Comparison of ENCODE assay signal across 8 cellular contexts in the genomic region with DNA sequence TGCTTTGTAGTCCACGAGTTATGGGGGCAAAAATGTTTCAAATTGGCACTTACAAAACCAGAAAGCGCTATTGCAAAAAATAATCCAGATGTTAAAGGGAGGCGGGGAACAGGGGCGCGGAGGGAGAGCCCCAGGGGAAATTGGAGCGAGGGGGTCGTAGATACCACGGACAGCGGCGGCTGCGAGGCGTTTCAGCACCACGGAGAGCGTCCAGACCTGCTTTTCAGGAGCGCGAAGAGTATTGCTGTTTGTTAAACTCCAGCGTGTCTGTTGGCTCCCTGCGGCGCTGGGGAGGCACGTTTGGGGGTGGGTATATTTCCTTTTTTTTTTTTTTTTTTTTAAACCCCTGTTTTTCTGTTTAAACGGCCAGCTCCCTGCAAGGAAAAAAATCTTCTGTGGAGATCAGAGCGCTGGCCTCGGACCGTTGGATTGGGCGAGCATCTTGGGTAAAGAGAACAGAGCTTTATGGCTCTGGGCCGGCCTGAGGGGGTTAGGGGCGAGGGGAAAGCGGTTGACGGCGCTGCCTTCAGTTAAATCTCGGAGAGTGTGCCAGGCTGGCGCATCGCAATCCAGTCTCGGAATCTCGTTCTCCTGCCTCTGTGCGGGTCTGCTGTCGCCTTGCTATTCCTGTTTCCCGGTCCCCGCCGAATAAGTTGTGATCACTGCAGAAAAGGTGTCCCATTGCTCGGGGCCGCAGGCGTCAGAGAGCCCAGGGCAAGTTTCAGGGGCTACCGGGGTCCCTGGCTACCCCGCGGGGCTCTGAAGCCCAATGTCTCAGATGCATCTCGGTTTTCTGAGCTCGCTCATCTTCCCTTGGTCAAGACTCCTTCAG.
DNase-seq lines count a peak whose midpoint lies in the region; ATAC-seq lines count a peak whose summit lies in the region.

GLRA1 (minus strand) TSS at position 288 of the 832 bp plus-strand sequence. CDS start 302 bp downstream, outside the sequence.

- ATAC-seq in GM21825 (IDR thresholded peaks at IDR 0.05; ENCODE audit: unreplicated experiment), result no peak

- DNase-seq in AG08396 (ENCODE audit: low spot score), result peak; percentile 52
- peak; percentile 23 for DNase-seq in HK-2 (ENCODE audit: unreplicated experiment)
- peak; percentile 61 for DNase-seq in T-helper 9 cell
- DNase-seq in cerebellar cortex (ENCODE audit: low spot score), result peak; percentile 32
- DNase-seq in left kidney (ENCODE audit: low read depth, low spot score), result peak; percentile 89
- DNase-seq in stimulated activated CD8-positive, alpha-beta memory T cell treated with anti-CD3 and anti-CD28 coated beads, Interleukin-2, amount 100 ng/mL, for 48 hours (ENCODE audit: low read depth in 2 of 2), result peak; percentile 27
- no peak for DNase-seq in NK-92 (lab: John Stamatoyannopoulos, UW; ENCODE audit: unreplicated experiment)
